Comparison of ENCODE assay signal across 2 cellular contexts in the genomic region with DNA sequence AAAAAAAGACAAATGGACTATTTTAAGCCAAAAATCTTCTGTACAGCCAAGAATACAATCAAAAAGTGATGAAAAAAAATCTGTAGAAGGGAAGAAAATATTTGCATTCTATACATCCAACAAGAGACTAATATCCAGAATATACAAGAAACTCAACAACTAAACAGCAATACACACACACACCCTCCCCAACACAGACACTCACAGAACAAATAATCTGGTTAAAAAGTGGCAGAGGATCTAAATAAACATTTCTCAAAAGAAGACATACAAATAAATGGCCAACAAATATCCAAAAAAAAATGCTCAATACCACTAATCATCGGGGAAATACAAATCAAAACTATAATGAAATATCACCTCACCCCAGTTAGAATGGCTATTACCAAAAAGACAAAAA.
TF ChIP-seq lines count a peak whose summit lies in the region.

No MANE protein-coding gene starts in this region.

TF ChIP-seq in HepG2, 621 proteins besides CTCF, POLR2A, EP300 and RAD21 (continued from another document and continues in another):
- TF ChIP-seq, protein P1, sequence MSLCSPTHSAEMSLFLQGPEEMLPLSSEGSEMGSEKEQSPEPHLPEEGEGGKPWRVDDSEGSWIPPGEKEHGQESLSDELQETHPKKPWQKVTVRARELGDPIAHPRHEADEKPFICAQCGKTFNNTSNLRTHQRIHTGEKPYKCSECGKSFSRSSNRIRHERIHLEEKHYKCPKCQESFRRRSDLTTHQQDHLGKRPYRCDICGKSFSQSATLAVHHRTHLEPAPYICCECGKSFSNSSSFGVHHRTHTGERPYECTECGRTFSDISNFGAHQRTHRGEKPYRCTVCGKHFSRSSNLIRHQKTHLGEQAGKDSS (CRISPR knock-in tag; IDR thresholded peaks at IDR 0.05; ENCODE audit: borderline replicate concordance, low read depth) = no peak
- TF ChIP-seq, protein P2, sequence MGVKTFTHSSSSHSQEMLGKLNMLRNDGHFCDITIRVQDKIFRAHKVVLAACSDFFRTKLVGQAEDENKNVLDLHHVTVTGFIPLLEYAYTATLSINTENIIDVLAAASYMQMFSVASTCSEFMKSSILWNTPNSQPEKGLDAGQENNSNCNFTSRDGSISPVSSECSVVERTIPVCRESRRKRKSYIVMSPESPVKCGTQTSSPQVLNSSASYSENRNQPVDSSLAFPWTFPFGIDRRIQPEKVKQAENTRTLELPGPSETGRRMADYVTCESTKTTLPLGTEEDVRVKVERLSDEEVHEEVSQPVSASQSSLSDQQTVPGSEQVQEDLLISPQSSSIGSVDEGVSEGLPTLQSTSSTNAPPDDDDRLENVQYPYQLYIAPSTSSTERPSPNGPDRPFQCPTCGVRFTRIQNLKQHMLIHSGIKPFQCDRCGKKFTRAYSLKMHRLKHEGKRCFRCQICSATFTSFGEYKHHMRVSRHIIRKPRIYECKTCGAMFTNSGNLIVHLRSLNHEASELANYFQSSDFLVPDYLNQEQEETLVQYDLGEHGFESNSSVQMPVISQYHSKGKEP (CRISPR knock-in tag; IDR thresholded peaks at IDR 0.05) = no peak
- TF ChIP-seq SMC3 (IDR thresholded peaks at IDR 0.05; ENCODE audit: low read length) (no peak), ZNF383 (CRISPR knock-in tag; IDR thresholded peaks at IDR 0.05; ENCODE audit: borderline replicate concordance) (no peak), FOXM1 (CRISPR knock-in tag; IDR thresholded peaks at IDR 0.05) (no peak), JDP2 (CRISPR knock-in tag; IDR thresholded peaks at IDR 0.05; ENCODE audit: borderline replicate concordance) (no peak), ZNF644 (CRISPR knock-in tag; IDR thresholded peaks at IDR 0.05; ENCODE audit: low read depth) (no peak), ZNF619 (CRISPR knock-in tag; IDR thresholded peaks at IDR 0.05) (no peak), ZNF556 (CRISPR knock-in tag; IDR thresholded peaks at IDR 0.05; ENCODE audit: borderline replicate concordance) (no peak), ZNF446 (CRISPR knock-in tag; IDR thresholded peaks at IDR 0.05) (no peak)
- TF ChIP-seq, protein P3, sequence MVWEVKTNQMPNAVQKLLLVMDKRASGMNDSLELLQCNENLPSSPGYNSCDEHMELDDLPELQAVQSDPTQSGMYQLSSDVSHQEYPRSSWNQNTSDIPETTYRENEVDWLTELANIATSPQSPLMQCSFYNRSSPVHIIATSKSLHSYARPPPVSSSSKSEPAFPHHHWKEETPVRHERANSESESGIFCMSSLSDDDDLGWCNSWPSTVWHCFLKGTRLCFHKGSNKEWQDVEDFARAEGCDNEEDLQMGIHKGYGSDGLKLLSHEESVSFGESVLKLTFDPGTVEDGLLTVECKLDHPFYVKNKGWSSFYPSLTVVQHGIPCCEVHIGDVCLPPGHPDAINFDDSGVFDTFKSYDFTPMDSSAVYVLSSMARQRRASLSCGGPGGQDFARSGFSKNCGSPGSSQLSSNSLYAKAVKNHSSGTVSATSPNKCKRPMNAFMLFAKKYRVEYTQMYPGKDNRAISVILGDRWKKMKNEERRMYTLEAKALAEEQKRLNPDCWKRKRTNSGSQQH (CRISPR knock-in tag; IDR thresholded peaks at IDR 0.05; ENCODE audit: low read depth) = no peak
- TF ChIP-seq, protein P4, sequence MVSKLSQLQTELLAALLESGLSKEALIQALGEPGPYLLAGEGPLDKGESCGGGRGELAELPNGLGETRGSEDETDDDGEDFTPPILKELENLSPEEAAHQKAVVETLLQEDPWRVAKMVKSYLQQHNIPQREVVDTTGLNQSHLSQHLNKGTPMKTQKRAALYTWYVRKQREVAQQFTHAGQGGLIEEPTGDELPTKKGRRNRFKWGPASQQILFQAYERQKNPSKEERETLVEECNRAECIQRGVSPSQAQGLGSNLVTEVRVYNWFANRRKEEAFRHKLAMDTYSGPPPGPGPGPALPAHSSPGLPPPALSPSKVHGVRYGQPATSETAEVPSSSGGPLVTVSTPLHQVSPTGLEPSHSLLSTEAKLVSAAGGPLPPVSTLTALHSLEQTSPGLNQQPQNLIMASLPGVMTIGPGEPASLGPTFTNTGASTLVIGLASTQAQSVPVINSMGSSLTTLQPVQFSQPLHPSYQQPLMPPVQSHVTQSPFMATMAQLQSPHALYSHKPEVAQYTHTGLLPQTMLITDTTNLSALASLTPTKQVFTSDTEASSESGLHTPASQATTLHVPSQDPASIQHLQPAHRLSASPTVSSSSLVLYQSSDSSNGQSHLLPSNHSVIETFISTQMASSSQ (IDR thresholded peaks at IDR 0.05; ENCODE audit: low read depth) = no peak
- TF ChIP-seq, protein P4 (CRISPR knock-in tag; IDR thresholded peaks at IDR 0.05; ENCODE audit: borderline replicate concordance) = no peak

TF ChIP-seq in GM23338, 12 proteins besides CTCF, POLR2A, EP300 and RAD21:
- TF ChIP-seq, protein P5, sequence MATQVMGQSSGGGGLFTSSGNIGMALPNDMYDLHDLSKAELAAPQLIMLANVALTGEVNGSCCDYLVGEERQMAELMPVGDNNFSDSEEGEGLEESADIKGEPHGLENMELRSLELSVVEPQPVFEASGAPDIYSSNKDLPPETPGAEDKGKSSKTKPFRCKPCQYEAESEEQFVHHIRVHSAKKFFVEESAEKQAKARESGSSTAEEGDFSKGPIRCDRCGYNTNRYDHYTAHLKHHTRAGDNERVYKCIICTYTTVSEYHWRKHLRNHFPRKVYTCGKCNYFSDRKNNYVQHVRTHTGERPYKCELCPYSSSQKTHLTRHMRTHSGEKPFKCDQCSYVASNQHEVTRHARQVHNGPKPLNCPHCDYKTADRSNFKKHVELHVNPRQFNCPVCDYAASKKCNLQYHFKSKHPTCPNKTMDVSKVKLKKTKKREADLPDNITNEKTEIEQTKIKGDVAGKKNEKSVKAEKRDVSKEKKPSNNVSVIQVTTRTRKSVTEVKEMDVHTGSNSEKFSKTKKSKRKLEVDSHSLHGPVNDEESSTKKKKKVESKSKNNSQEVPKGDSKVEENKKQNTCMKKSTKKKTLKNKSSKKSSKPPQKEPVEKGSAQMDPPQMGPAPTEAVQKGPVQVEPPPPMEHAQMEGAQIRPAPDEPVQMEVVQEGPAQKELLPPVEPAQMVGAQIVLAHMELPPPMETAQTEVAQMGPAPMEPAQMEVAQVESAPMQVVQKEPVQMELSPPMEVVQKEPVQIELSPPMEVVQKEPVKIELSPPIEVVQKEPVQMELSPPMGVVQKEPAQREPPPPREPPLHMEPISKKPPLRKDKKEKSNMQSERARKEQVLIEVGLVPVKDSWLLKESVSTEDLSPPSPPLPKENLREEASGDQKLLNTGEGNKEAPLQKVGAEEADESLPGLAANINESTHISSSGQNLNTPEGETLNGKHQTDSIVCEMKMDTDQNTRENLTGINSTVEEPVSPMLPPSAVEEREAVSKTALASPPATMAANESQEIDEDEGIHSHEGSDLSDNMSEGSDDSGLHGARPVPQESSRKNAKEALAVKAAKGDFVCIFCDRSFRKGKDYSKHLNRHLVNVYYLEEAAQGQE (IDR thresholded peaks at IDR 0.05; ENCODE audit: unreplicated experiment) = no peak
- TF ChIP-seq NANOG (IDR thresholded peaks at IDR 0.05; ENCODE audit: borderline replicate concordance) (no peak), CREB1 (CRISPR knock-in tag; IDR thresholded peaks at IDR 0.05; ENCODE audit: low read depth) (no peak), POLR2AphosphoS5 (IDR thresholded peaks at IDR 0.05; ENCODE audit: low read depth) (no peak), ZNF331 (CRISPR knock-in tag; IDR thresholded peaks at IDR 0.05; ENCODE audit: low read depth) (no peak), JUNB (IDR thresholded peaks at IDR 0.05; ENCODE audit: unreplicated experiment) (no peak), EZH2 (IDR thresholded peaks at IDR 0.05; ENCODE audit: low read depth, unreplicated experiment) (no peak), EZH2phosphoT487 (IDR thresholded peaks at IDR 0.05; ENCODE audit: unreplicated experiment) (no peak), STAT1 (IDR thresholded peaks at IDR 0.05; ENCODE audit: unreplicated experiment) (no peak), ZNF114 (CRISPR knock-in tag; IDR thresholded peaks at IDR 0.05) (no peak)
- TF ChIP-seq, protein P6, sequence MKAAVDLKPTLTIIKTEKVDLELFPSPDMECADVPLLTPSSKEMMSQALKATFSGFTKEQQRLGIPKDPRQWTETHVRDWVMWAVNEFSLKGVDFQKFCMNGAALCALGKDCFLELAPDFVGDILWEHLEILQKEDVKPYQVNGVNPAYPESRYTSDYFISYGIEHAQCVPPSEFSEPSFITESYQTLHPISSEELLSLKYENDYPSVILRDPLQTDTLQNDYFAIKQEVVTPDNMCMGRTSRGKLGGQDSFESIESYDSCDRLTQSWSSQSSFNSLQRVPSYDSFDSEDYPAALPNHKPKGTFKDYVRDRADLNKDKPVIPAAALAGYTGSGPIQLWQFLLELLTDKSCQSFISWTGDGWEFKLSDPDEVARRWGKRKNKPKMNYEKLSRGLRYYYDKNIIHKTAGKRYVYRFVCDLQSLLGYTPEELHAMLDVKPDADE (IDR thresholded peaks at IDR 0.05) = no peak
- TF ChIP-seq, protein P7, sequence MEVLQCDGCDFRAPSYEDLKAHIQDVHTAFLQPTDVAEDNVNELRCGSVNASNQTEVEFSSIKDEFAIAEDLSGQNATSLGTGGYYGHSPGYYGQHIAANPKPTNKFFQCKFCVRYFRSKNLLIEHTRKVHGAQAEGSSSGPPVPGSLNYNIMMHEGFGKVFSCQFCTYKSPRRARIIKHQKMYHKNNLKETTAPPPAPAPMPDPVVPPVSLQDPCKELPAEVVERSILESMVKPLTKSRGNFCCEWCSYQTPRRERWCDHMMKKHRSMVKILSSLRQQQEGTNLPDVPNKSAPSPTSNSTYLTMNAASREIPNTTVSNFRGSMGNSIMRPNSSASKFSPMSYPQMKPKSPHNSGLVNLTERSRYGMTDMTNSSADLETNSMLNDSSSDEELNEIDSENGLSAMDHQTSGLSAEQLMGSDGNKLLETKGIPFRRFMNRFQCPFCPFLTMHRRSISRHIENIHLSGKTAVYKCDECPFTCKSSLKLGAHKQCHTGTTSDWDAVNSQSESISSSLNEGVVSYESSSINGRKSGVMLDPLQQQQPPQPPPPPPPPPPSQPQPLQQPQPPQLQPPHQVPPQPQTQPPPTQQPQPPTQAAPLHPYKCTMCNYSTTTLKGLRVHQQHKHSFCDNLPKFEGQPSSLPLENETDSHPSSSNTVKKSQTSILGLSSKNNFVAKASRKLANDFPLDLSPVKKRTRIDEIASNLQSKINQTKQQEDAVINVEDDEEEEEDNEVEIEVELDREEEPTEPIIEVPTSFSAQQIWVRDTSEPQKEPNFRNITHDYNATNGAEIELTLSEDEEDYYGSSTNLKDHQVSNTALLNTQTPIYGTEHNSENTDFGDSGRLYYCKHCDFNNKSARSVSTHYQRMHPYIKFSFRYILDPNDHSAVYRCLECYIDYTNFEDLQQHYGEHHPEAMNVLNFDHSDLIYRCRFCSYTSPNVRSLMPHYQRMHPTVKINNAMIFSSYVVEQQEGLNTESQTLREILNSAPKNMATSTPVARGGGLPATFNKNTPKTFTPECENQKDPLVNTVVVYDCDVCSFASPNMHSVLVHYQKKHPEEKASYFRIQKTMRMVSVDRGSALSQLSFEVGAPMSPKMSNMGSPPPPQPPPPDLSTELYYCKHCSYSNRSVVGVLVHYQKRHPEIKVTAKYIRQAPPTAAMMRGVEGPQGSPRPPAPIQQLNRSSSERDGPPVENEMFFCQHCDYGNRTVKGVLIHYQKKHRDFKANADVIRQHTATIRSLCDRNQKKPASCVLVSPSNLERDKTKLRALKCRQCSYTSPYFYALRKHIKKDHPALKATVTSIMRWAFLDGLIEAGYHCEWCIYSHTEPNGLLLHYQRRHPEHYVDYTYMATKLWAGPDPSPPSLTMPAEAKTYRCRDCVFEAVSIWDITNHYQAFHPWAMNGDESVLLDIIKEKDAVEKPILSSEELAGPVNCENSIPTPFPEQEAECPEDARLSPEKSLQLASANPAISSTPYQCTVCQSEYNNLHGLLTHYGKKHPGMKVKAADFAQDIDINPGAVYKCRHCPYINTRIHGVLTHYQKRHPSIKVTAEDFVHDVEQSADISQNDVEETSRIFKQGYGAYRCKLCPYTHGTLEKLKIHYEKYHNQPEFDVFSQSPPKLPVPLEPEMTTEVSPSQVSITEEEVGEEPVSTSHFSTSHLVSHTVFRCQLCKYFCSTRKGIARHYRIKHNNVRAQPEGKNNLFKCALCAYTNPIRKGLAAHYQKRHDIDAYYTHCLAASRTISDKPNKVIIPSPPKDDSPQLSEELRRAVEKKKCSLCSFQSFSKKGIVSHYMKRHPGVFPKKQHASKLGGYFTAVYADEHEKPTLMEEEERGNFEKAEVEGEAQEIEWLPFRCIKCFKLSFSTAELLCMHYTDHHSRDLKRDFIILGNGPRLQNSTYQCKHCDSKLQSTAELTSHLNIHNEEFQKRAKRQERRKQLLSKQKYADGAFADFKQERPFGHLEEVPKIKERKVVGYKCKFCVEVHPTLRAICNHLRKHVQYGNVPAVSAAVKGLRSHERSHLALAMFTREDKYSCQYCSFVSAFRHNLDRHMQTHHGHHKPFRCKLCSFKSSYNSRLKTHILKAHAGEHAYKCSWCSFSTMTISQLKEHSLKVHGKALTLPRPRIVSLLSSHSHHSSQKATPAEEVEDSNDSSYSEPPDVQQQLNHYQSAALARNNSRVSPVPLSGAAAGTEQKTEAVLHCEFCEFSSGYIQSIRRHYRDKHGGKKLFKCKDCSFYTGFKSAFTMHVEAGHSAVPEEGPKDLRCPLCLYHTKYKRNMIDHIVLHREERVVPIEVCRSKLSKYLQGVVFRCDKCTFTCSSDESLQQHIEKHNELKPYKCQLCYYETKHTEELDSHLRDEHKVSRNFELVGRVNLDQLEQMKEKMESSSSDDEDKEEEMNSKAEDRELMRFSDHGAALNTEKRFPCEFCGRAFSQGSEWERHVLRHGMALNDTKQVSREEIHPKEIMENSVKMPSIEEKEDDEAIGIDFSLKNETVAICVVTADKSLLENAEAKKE (CRISPR knock-in tag; IDR thresholded peaks at IDR 0.05) = no peak
